36 cellular contexts compared by ENCODE assay signal in the genomic region with DNA sequence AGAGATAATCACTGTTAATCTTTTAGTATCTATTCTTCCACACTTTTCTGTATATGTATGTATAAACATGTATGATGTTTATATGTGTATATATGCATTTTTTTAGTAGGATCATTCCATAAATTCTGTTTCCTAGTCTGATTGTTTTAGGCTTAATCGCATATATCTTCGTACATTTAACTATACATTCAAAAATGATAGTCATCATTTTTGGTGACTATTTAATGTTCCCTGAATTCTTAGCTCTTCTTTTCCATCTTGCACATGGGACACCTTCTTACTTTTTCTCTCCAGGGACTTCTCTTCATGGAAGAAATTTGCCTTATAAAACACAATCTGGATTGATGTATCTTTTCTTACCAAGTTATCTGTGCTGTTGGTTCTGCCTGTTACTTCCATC.
"Had no signal": no experiment of that assay in that cellular context is flagged by ENCODE, and none has a peak within 500 bp of the region (broad histone marks: within the 10 kb centered on the region; RNA-seq: fewer than 3 reads in every experiment).

No MANE protein-coding gene starts in this region.

- H3K27ac ChIP-seq: adrenal gland, body of pancreas, coronary artery, gastrocnemius medialis, heart left ventricle had no signal

- H3K4me1 Mint-ChIP-seq: activated CD4-positive, alpha-beta T cell treated with anti-CD3 and anti-CD28 coated beads, Interleukin-2, amount 10 ng/mL, durations not matched to agents 24 days and 14 days; activated CD8-positive, alpha-beta memory T cell treated with anti-CD3 and anti-CD28 coated beads, Interleukin-2, amount 10 ng/mL, durations not matched to agents 7 days and 5 days had no signal

- H3K9me3 Mint-ChIP-seq: activated CD4-positive, alpha-beta memory T cell treated with anti-CD3 and anti-CD28 coated beads for 36 hours; activated naive CD4-positive, alpha-beta T cell treated with anti-CD3 and anti-CD28 coated beads, Interleukin-2, amount 50 U/mL, for 24 hours; activated naive CD8-positive, alpha-beta T cell treated with anti-CD3 and anti-CD28 coated beads, Interleukin-2, amount 50 U/mL, for 24 hours; activated T-helper 1 cell treated with anti-CD3 and anti-CD28 coated beads, Interleukin-12 subunit alpha, Interleukin-12 subunit beta, Interleukin-2, Interleukin-4 antibody, amounts not matched to agents 30 ng/mL and 10 ng/mL and 1 ng/mL, durations not matched to agents 14 hours and 24 hours and 36 hours; activated T-helper 2 cell treated with anti-CD3 and anti-CD28 coated beads, Interferon-gamma antibody, Interleukin-2, Interleukin-4, amounts not matched to agents 10 μg/mL and 5 μg/mL and 100 μg/mL, durations not matched to agents 14 hours and 24 hours and 36 hours; dendritic cell treated with granulocyte-macrophage colony-stimulating factor and Interleukin-4, amounts not matched to agents 40 ng/mL and 50 ng/mL, for 4 days; T-helper 2 cell treated with Interferon-gamma antibody and Interleukin-4, amounts not matched to agents 5 μg/mL and 100 μg/mL, for 36 hours had no signal

- H3K36me3 ChIP-seq: adrenal gland, gastrocnemius medialis, heart left ventricle had no signal

- H3K27me3 Mint-ChIP-seq: activated CD4-positive, alpha-beta memory T cell treated with anti-CD3 and anti-CD28 coated beads for 36 hours; activated CD4-positive, alpha-beta T cell treated with anti-CD3 and anti-CD28 coated beads for 36 hours; activated CD4-positive, alpha-beta T cell treated with anti-CD3 and anti-CD28 coated beads, Interleukin-2, amount 10 ng/mL, durations not matched to agents 24 days and 14 days; activated CD8-positive, alpha-beta memory T cell treated with anti-CD3 and anti-CD28 coated beads, Interleukin-2, amount 10 ng/mL, durations not matched to agents 7 days and 5 days; activated naive CD4-positive, alpha-beta T cell treated with anti-CD3 and anti-CD28 coated beads, Interleukin-2, amount 50 U/mL, for 24 hours; activated naive CD8-positive, alpha-beta T cell treated with anti-CD3 and anti-CD28 coated beads for 36 hours; activated naive CD8-positive, alpha-beta T cell treated with anti-CD3 and anti-CD28 coated beads, Interleukin-2, amount 50 U/mL, for 24 hours; dendritic cell treated with granulocyte-macrophage colony-stimulating factor and Interleukin-4, amounts not matched to agents 40 ng/mL and 50 ng/mL, for 4 days; T-helper 17 cell had no signal

- H3K27me3 ChIP-seq: adrenal gland, body of pancreas, dorsolateral prefrontal cortex, gastrocnemius medialis, heart left ventricle had no signal

- ATAC-seq: activated CD4-positive, alpha-beta T cell treated with anti-CD3 and anti-CD28 coated beads for 36 hours; activated CD8-positive, alpha-beta memory T cell treated with anti-CD3 and anti-CD28 coated beads, Interleukin-2, amount 10 ng/mL, durations not matched to agents 7 days and 5 days; activated CD8-positive, alpha-beta T cell treated with anti-CD3 and anti-CD28 coated beads, Interleukin-2, amount 10 ng/mL, durations not matched to agents 7 days and 5 days; activated naive CD8-positive, alpha-beta T cell treated with anti-CD3 and anti-CD28 coated beads, Interleukin-2, amount 50 U/mL, for 24 hours; body of pancreas; esophagus mucosa; gastrocnemius medialis; heart left ventricle; T-helper 17 cell had no signal

- H3K4me1 ChIP-seq: adrenal gland, body of pancreas, gastrocnemius medialis had no signal

- H3K9me3 ChIP-seq: adrenal gland, body of pancreas, gastrocnemius medialis had no signal

- H3K4me3 ChIP-seq: adrenal gland, body of pancreas, coronary artery, dorsolateral prefrontal cortex, gastrocnemius medialis, heart left ventricle had no signal

- DNase-seq: activated CD4-positive, alpha-beta memory T cell treated with anti-CD3 and anti-CD28 coated beads for 36 hours; activated CD4-positive, alpha-beta T cell treated with anti-CD3 and anti-CD28 coated beads for 36 hours; activated CD4-positive, alpha-beta T cell treated with anti-CD3 and anti-CD28 coated beads, Interleukin-2, amount 10 ng/mL, durations not matched to agents 24 days and 14 days; activated CD4-positive, CD25-positive, alpha-beta regulatory T cell; activated CD4-positive, CD25-positive, alpha-beta regulatory T cell treated with anti-CD3 and anti-CD28 coated beads, Interleukin-2, amount 50 U/mL, for 72 hours; activated CD8-positive, alpha-beta memory T cell treated with anti-CD3 and anti-CD28 coated beads, Interleukin-2, amount 10 ng/mL, durations not matched to agents 7 days and 5 days; activated CD8-positive, alpha-beta memory T cell treated with anti-CD3 and anti-CD28 coated beads, Interleukin-2, amount 50 U/mL, for 4 hours; activated CD8-positive, alpha-beta T cell treated with anti-CD3 and anti-CD28 coated beads, Interleukin-2, amount 10 ng/mL, durations not matched to agents 7 days and 5 days; activated effector memory CD4-positive, alpha-beta T cell treated with anti-CD3 and anti-CD28 coated beads, Interleukin-2, amount 50 U/mL, for 16 hours; activated naive CD4-positive, alpha-beta T cell treated with anti-CD3 and anti-CD28 coated beads for 36 hours; activated naive CD8-positive, alpha-beta T cell treated with anti-CD3 and anti-CD28 coated beads for 36 hours; activated naive CD8-positive, alpha-beta T cell treated with anti-CD3 and anti-CD28 coated beads, Interleukin-2, amount 50 U/mL, for 24 hours; activated T-cell treated with anti-CD3 and anti-CD28 coated beads, Interleukin-2, amount 50 U/mL, for 1 hour; activated T-cell treated with anti-CD3 and anti-CD28 coated beads, Interleukin-2, amount 50 U/mL, for 48 hours; adrenal gland; amygdala; aorta; body of pancreas; caudate nucleus; cerebellar nuclear complex; dorsolateral prefrontal cortex; effector memory CD4-positive, alpha-beta T cell; endodermal cell; foreskin fibroblast; gastrocnemius medialis; glutamatergic neuron; heart left ventricle; T-helper 17 cell; T1000 had no signal

- H3K27ac Mint-ChIP-seq: activated CD4-positive, alpha-beta memory T cell treated with anti-CD3 and anti-CD28 coated beads for 36 hours; activated CD4-positive, alpha-beta T cell treated with anti-CD3 and anti-CD28 coated beads for 36 hours; activated CD4-positive, alpha-beta T cell treated with anti-CD3 and anti-CD28 coated beads, Interleukin-2, amount 10 ng/mL, durations not matched to agents 24 days and 14 days; activated CD8-positive, alpha-beta memory T cell treated with anti-CD3 and anti-CD28 coated beads, Interleukin-2, amount 10 ng/mL, durations not matched to agents 7 days and 5 days; activated CD8-positive, alpha-beta T cell treated with anti-CD3 and anti-CD28 coated beads, Interleukin-2, amount 10 ng/mL, durations not matched to agents 7 days and 5 days; activated naive CD4-positive, alpha-beta T cell treated with anti-CD3 and anti-CD28 coated beads for 36 hours; activated naive CD4-positive, alpha-beta T cell treated with anti-CD3 and anti-CD28 coated beads, Interleukin-2, amount 50 U/mL, for 24 hours; activated naive CD8-positive, alpha-beta T cell treated with anti-CD3 and anti-CD28 coated beads for 36 hours; activated naive CD8-positive, alpha-beta T cell treated with anti-CD3 and anti-CD28 coated beads, Interleukin-2, amount 50 U/mL, for 24 hours; activated T-helper 1 cell treated with anti-CD3 and anti-CD28 coated beads, Interleukin-12 subunit alpha, Interleukin-12 subunit beta, Interleukin-2, Interleukin-4 antibody, amounts not matched to agents 30 ng/mL and 10 ng/mL and 1 ng/mL, durations not matched to agents 14 hours and 24 hours and 36 hours; activated T-helper 2 cell treated with anti-CD3 and anti-CD28 coated beads, Interferon-gamma antibody, Interleukin-2, Interleukin-4, amounts not matched to agents 10 μg/mL and 5 μg/mL and 100 μg/mL, durations not matched to agents 14 hours and 24 hours and 36 hours; dendritic cell treated with granulocyte-macrophage colony-stimulating factor and Interleukin-4, amounts not matched to agents 40 ng/mL and 50 ng/mL, for 4 days; endodermal cell; T-helper 17 cell; T-helper 2 cell treated with Interferon-gamma antibody and Interleukin-4, amounts not matched to agents 5 μg/mL and 100 μg/mL, for 36 hours had no signal

- H3K4me3 Mint-ChIP-seq: activated CD4-positive, alpha-beta memory T cell treated with anti-CD3 and anti-CD28 coated beads for 36 hours; activated CD4-positive, alpha-beta T cell treated with anti-CD3 and anti-CD28 coated beads for 36 hours; activated CD4-positive, alpha-beta T cell treated with anti-CD3 and anti-CD28 coated beads, Interleukin-2, amount 10 ng/mL, durations not matched to agents 24 days and 14 days; activated CD8-positive, alpha-beta memory T cell treated with anti-CD3 and anti-CD28 coated beads, Interleukin-2, amount 10 ng/mL, durations not matched to agents 7 days and 5 days; activated CD8-positive, alpha-beta T cell treated with anti-CD3 and anti-CD28 coated beads, Interleukin-2, amount 10 ng/mL, durations not matched to agents 7 days and 5 days; activated naive CD4-positive, alpha-beta T cell treated with anti-CD3 and anti-CD28 coated beads for 36 hours; activated naive CD4-positive, alpha-beta T cell treated with anti-CD3 and anti-CD28 coated beads, Interleukin-2, amount 50 U/mL, for 24 hours; activated naive CD8-positive, alpha-beta T cell treated with anti-CD3 and anti-CD28 coated beads for 36 hours; activated naive CD8-positive, alpha-beta T cell treated with anti-CD3 and anti-CD28 coated beads, Interleukin-2, amount 50 U/mL, for 24 hours; activated T-helper 1 cell treated with anti-CD3 and anti-CD28 coated beads, Interleukin-12 subunit alpha, Interleukin-12 subunit beta, Interleukin-2, Interleukin-4 antibody, amounts not matched to agents 30 ng/mL and 10 ng/mL and 1 ng/mL, durations not matched to agents 14 hours and 24 hours and 36 hours; dendritic cell treated with granulocyte-macrophage colony-stimulating factor and Interleukin-4, amounts not matched to agents 40 ng/mL and 50 ng/mL, for 4 days; endodermal cell; T-helper 17 cell; T-helper 2 cell treated with Interferon-gamma antibody and Interleukin-4, amounts not matched to agents 5 μg/mL and 100 μg/mL, for 36 hours had no signal
